21 cellular contexts compared by ENCODE assay signal in the genomic region with DNA sequence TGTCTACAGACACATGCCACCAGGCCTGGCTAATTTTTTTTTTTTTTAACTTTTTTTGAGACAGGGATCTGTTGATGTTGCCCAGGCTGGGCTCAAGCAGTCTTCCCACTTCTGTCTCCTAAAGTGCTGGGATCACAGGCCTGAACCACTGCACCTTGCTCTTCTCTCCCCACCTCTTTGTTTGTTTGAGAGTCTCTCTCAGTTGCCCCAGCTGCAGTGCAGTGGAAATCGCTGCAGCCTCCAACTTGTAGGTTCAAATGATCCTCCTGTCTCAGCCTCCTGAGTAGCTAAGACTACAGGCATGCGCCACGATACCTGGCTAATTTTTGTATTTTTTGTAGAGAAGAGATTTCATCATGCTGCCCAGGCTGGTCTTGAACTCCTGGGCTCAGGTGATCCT.
"Had no signal": no experiment of that assay in that cellular context is flagged by ENCODE, and none has a peak within 500 bp of the region (broad histone marks: within the 10 kb centered on the region; RNA-seq: fewer than 3 reads in every experiment).

No MANE protein-coding gene starts in this region.

- H3K27ac ChIP-seq: dorsolateral prefrontal cortex, epithelial cell of prostate, esophagus muscularis mucosa, gastrocnemius medialis, ovary, tibial artery, upper lobe of left lung, uterus had no signal

- H3K9me3 Mint-ChIP-seq: nephron had no signal

- ATAC-seq: gastrocnemius medialis; left colon; left ventricle myocardium superior; right cardiac atrium; stimulated activated naive CD8-positive, alpha-beta T cell treated with anti-CD3 and anti-CD28 coated beads, Interleukin-15, Interleukin-2, amounts not matched to agents 100 U/mL and 50 U/mL, for 24 hours had no signal

- DNase-seq: cortex of kidney; dorsolateral prefrontal cortex; effector CD8-positive, alpha-beta T cell; gastrocnemius medialis; left colon; left ventricle myocardium superior; mesenchymal stem cell; naive B cell; nucleus accumbens; ovary; right cardiac atrium; small intestine; stimulated activated CD4-positive, alpha-beta T cell treated with anti-CD3 and anti-CD28 coated beads, Interleukin-12 subunit alpha, Interleukin-12 subunit beta, amount 100 ng/mL, for 4 hours; stimulated activated naive CD8-positive, alpha-beta T cell treated with anti-CD3 and anti-CD28 coated beads, Interleukin-15, Interleukin-2, amounts not matched to agents 100 U/mL and 50 U/mL, for 24 hours; tibial artery; upper lobe of left lung; uterus had no signal

- H3K4me1 ChIP-seq: esophagus muscularis mucosa, gastrocnemius medialis, tibial artery, upper lobe of left lung, uterus had no signal

- H3K27ac Mint-ChIP-seq: nephron had no signal

- H3K4me3 Mint-ChIP-seq: naive B cell, nephron had no signal

- H3K9me3 ChIP-seq: esophagus muscularis mucosa, gastrocnemius medialis, ovary, tibial artery, upper lobe of left lung, uterus had no signal

- H3K36me3 ChIP-seq: esophagus muscularis mucosa, gastrocnemius medialis, ovary, tibial artery, upper lobe of left lung, uterus had no signal

- H3K27me3 ChIP-seq: dorsolateral prefrontal cortex, esophagus muscularis mucosa, gastrocnemius medialis, ovary, tibial artery, upper lobe of left lung, uterus had no signal

- H3K36me3 Mint-ChIP-seq: naive B cell had no signal

- H3K4me1 Mint-ChIP-seq: naive B cell, nephron had no signal

- H3K4me3 ChIP-seq: dorsolateral prefrontal cortex, esophagus muscularis mucosa, gastrocnemius medialis, lung, ovary, tibial artery, upper lobe of left lung, uterus had no signal
